ENCODE assay signal across 19 cellular contexts in genomic region chr4:183610613-183611012, GRCh38. TPM values are rescaled to one million over a fixed set of nuclear protein-coding genes. Genes with fewer than 3 reads are reported as not detected.
DNase-seq lines count a peak whose midpoint lies in the region; ATAC-seq and TF ChIP-seq lines count a peak whose summit lies in the region.
"Had no signal": no experiment of that assay in that cellular context is flagged by ENCODE, and none has a peak within 500 bp of the region (broad histone marks: within the 10 kb centered on the region; RNA-seq: fewer than 3 reads in every experiment).

No MANE protein-coding gene starts in this region.

- H3K9me3 ChIP-seq in adrenal gland (replicated peaks in 1 of 3) (no peaks in the 10 kb centered on the region), osteoblast (ENCODE audit: low read depth, low read length) (no peaks in the 10 kb centered on the region), upper lobe of left lung (no peaks in the 10 kb centered on the region), HAP-1 (no peaks in the 10 kb centered on the region)
- H3K9me3 ChIP-seq: BE2C, tibial nerve had no signal

- TF ChIP-seq POLR2A in adrenal gland (IDR thresholded peaks at IDR 0.05), result no peak
- no peak for TF ChIP-seq POLR2A in upper lobe of left lung (IDR thresholded peaks at IDR 0.05)

- DNase-seq in adrenal gland, result no peak
- DNase-seq in foreskin fibroblast, result peak; percentile 28 to 69
- peak; percentile 78 for DNase-seq in osteoblast (ENCODE audit: insufficient read length, low spot score, missing footprints)
- peak in 1 of 2 donors; percentile 62 for DNase-seq in upper lobe of left lung
- no peak for DNase-seq in posterior vena cava (ENCODE audit: low spot score)
- no peak for DNase-seq in HAP-1 (ENCODE audit: low spot score in 2 of 2)
- DNase-seq: activated naive CD8-positive, alpha-beta T cell treated with anti-CD3 and anti-CD28 coated beads, Interleukin-2, amount 10 ng/mL, durations not matched to agents 7 days and 5 days; COR-L47; head of caudate nucleus; naive thymus-derived CD4-positive, alpha-beta T cell; NCI-H1417; NCI-H524; RPMI8226 had no signal

- peak in 2 of 4 donors; percentile 28 to 47 for TF ChIP-seq EP300 in upper lobe of left lung (IDR thresholded peaks at IDR 0.05)

- ATAC-seq in upper lobe of left lung (ENCODE audit: low FRiP score in 2 of 2) (peak; percentile 78 to 90), GM18511 (IDR thresholded peaks at IDR 0.05; ENCODE audit: unreplicated experiment) (no peak)
- ATAC-seq: activated CD4-positive, CD25-positive, alpha-beta regulatory T cell treated with anti-CD3 and anti-CD28 coated beads, Interleukin-2, amount 50 U/mL, for 24 hours; naive thymus-derived CD4-positive, alpha-beta T cell; stimulated activated effector memory CD8-positive, alpha-beta T cell treated with anti-CD3 and anti-CD28 coated beads, Interleukin-12 subunit alpha, Interleukin-12 subunit beta, amount 100 ng/mL, for 72 hours had no signal

- no peak overlapping the region for H2AFZ ChIP-seq in osteoblast (ENCODE audit: low read length)

- TF ChIP-seq CTCF in adrenal gland (IDR thresholded peaks at IDR 0.05), result no peak
- TF ChIP-seq CTCF in foreskin fibroblast (IDR thresholded peaks at IDR 0.05; ENCODE audit: low read depth, low read length), result no peak
- TF ChIP-seq CTCF in osteoblast (IDR thresholded peaks at IDR 0.05; ENCODE audit: extremely low read depth, low read depth, low read length), result no peak
- TF ChIP-seq CTCF in upper lobe of left lung (IDR thresholded peaks at IDR 0.05), result no peak

- no peaks in the 10 kb centered on the region for H3K79me2 ChIP-seq in osteoblast (ENCODE audit: insufficient read depth, low read length)

- H3K27ac ChIP-seq in adrenal gland (peak overlapping the region in 3 of 5 donors; percentile 8 to 71 (median 22)), osteoblast (ENCODE audit: low read depth, low read length) (no peak overlapping the region), upper lobe of left lung (peak overlapping the region; percentile 1 to 52 (median 35))
- H3K27ac ChIP-seq: cardiac muscle cell had no signal

- H3K27me3 ChIP-seq in adrenal gland, result no peaks in the 10 kb centered on the region
- H3K27me3 ChIP-seq in osteoblast (ENCODE audit: insufficient read depth, low read length), result no peaks in the 10 kb centered on the region
- H3K27me3 ChIP-seq in upper lobe of left lung, result no peaks in the 10 kb centered on the region
- H3K27me3 ChIP-seq in HAP-1 (ENCODE audit: low read depth), result no peaks in the 10 kb centered on the region
- H3K27me3 ChIP-seq: BE2C, cardiac muscle cell, tibial nerve had no signal

- H3K4me2 ChIP-seq in osteoblast (ENCODE audit: insufficient read depth, low read length), result peak overlapping the region; percentile 66

- H3K4me3 ChIP-seq in adrenal gland (no peak overlapping the region), foreskin fibroblast (ENCODE audit: low read depth in 1 of 2, low read length in 2 of 2) (no peak overlapping the region), osteoblast (ENCODE audit: insufficient read depth, low read length) (no peak overlapping the region), upper lobe of left lung (no peak overlapping the region), HAP-1 (no peak overlapping the region)
- H3K4me3 ChIP-seq: cardiac muscle cell, tibial nerve had no signal

- H3K4me1 ChIP-seq in adrenal gland (replicated peaks in 1 of 2) (peaks cover 0 to 19% of the 10 kb centered on the region in 2 donors), osteoblast (ENCODE audit: insufficient read depth, low read length) (peaks cover 13% of the 10 kb centered on the region), upper lobe of left lung (peaks cover 0 to 11% (median 0%) of the 10 kb centered on the region in 4 donors), HAP-1 (no peaks in the 10 kb centered on the region)

- H3K36me3 ChIP-seq in adrenal gland (replicated peaks in 1 of 2), result no peaks in the 10 kb centered on the region
- H3K36me3 ChIP-seq in osteoblast (ENCODE audit: insufficient read depth, low read length), result no peaks in the 10 kb centered on the region
- H3K36me3 ChIP-seq in upper lobe of left lung, result no peaks in the 10 kb centered on the region
- no peaks in the 10 kb centered on the region for H3K36me3 ChIP-seq in HAP-1 (replicated peaks)
- H3K36me3 ChIP-seq: BE2C, cardiac muscle cell, tibial nerve had no signal

- H4K20me1 ChIP-seq in osteoblast (ENCODE audit: insufficient read depth, low read length), result no peaks in the 10 kb centered on the region

- in situ Hi-C loops in HAP-1 (cut with MboI; ENCODE audit: low sequenced_read_pairs), result no loop called here

- intact Hi-C loops in adrenal gland (cut with DNase I), result no loop called here
- intact Hi-C loops in posterior vena cava (cut with DNase I), result no loop called here

- 32 to 53% (median 41%) methylated on average over 7 of the region's 7 CpGs for WGBS in adrenal gland, 4 donors
- WGBS in upper lobe of left lung, 2 donors, result 60 to 67% methylated on average over 7 of the region's 7 CpGs

RNA-seq across cellular contexts. Expression of gene RWDD4, which starts 48.4 kb away (rescaled TPM):
- 100 to 1,000 TPM in 2 of 8 donors, 10 to 100 TPM in 6; 39.4 to 157 (median 59.8) TPM for total RNA-seq in adrenal gland
- polyA plus RNA-seq in adrenal gland, result 10 to 100 TPM; 27.0 to 57.6 (median 27.1) TPM
- total RNA-seq in osteoblast, result 19.9 and 25.9 TPM in 2 replicates
- total RNA-seq in upper lobe of left lung, result 10 to 100 TPM in 4 of 6 donors, 1 to 10 TPM in 2; 2.1 to 16.7 (median 14.4) TPM
- 10 to 100 TPM; 16.8 to 18.2 TPM for total RNA-seq in posterior vena cava

RNA-seq across cellular contexts. Expression of gene TRAPPC11, which starts 48.5 kb away (rescaled TPM):
- 100 to 1,000 TPM in 1 of 8 donors, 10 to 100 TPM in 7; 34.9 to 116 (median 50.8) TPM for total RNA-seq in adrenal gland
- 10 to 100 TPM; 20.5 to 43.4 (median 21.7) TPM for polyA plus RNA-seq in adrenal gland
- total RNA-seq in osteoblast, result 51.0 and 58.3 TPM in 2 replicates
- 10 to 100 TPM; 33.0 to 73.3 (median 39.1) TPM for total RNA-seq in upper lobe of left lung
- 10 to 100 TPM; 35.1 to 36.7 TPM for total RNA-seq in posterior vena cava

Comparison
In these comparisons a context has a peak if more than half of its experiments do, and no peak if none do; other contexts are left out.
1. DNase-seq: peak in foreskin fibroblast (2 of 2) and osteoblast (single experiment); none in adrenal gland (0 of 7), posterior vena cava (single experiment) and HAP-1 (0 of 2).